In the genomic region with DNA sequence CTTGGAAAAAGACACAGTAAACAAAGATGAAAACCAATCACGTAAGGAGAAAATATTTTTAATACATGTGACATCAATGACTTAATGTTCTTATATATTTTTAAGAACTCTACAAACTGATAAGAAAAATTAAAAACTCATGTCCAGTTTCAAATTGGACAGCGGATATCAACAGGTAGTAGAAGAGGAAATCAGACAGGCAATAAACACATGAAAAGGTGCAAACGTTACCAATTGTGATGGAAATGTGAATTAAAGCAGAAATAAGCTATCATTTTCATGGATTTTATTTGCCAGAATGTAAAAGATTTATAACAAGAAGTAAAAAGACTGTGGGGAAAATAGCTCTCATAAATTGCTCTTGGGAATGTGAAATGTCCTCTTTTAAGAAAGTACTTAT, we compare ENCODE assay signal across 1 cellular context.
TF ChIP-seq lines count a peak whose summit lies in the region.

No MANE protein-coding gene starts in this region.

TF ChIP-seq in HEK293, 187 proteins besides CTCF, POLR2A, EP300 and RAD21 (continued from another document):
- TF ChIP-seq, protein P1, sequence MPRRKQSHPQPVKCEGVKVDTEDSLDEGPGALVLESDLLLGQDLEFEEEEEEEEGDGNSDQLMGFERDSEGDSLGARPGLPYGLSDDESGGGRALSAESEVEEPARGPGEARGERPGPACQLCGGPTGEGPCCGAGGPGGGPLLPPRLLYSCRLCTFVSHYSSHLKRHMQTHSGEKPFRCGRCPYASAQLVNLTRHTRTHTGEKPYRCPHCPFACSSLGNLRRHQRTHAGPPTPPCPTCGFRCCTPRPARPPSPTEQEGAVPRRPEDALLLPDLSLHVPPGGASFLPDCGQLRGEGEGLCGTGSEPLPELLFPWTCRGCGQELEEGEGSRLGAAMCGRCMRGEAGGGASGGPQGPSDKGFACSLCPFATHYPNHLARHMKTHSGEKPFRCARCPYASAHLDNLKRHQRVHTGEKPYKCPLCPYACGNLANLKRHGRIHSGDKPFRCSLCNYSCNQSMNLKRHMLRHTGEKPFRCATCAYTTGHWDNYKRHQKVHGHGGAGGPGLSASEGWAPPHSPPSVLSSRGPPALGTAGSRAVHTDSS (tag by site-specific recombination; IDR thresholded peaks at IDR 0.05) = no peak
- TF ChIP-seq ZNF112 (tag by site-specific recombination; IDR thresholded peaks at IDR 0.05) (no peak), ZBTB44 (tag by site-specific recombination; IDR thresholded peaks at IDR 0.05) (no peak), ZNF600 (tag by site-specific recombination; IDR thresholded peaks at IDR 0.05) (no peak), RBAK (tag by site-specific recombination; IDR thresholded peaks at IDR 0.05) (no peak), ZNF768 (tag by site-specific recombination; IDR thresholded peaks at IDR 0.05) (no peak), ZNF174 (tag by site-specific recombination; IDR thresholded peaks at IDR 0.05) (no peak), SCRT1 (tag by site-specific recombination; IDR thresholded peaks at IDR 0.05; ENCODE audit: borderline replicate concordance) (peak; percentile 78), PRDM10 (tag by site-specific recombination; IDR thresholded peaks at IDR 0.05) (no peak)
